8 cellular contexts compared by ENCODE assay signal in the genomic region with DNA sequence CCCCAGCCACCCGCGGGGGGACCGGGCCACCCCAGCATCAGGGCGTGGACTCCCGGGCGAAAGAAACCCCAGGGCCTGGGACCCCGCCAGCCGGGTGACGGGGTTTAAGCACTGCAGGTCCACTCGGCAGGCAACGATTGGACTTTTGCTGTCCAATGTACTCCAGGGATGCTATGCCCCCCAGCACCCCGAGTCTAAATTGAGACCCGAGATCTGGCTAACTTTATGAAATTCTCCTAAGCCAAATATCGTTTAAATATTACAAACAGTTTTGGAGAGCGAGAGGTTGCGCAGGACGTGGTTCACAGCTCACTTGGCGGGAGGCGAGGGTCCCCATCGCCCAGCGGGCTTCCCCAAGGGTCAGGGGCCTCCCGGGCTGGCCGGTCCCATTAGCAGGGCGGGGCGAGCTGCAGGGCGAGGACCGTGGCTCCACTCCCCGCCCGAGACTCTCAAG. TPM values are rescaled to one million over a fixed set of nuclear protein-coding genes. Genes with fewer than 3 reads are reported as not detected.
DNase-seq lines count a peak whose midpoint lies in the region; ATAC-seq and TF ChIP-seq lines count a peak whose summit lies in the region.

No MANE protein-coding gene starts in this region.

- H2AFZ ChIP-seq in IMR-90 (replicated peaks; ENCODE audit: low read length, poor library complexity), result peak overlapping the region; percentile 98

- H3K9me1 ChIP-seq in IMR-90 (ENCODE audit: insufficient read depth, low read length), result no peaks in the 10 kb centered on the region

- peak overlapping the region; percentile 88 to 92 (median 91) for H3K4me3 Mint-ChIP-seq in brain

- CTCF ChIA-PET in IMR-90 (lab: Yijun Ruan, JAX), result interaction anchor here (0.6 kb wide), 2 partner anchors 20 to 43 kb away, joined by 3 read pairs; no protein-coding TSS in a partner anchor
- CTCF ChIA-PET in HEK293T (lab: Yijun Ruan, JAX), result no interaction called here

- peak overlapping the region; percentile 62 for H3K9ac ChIP-seq in IMR-90 (ENCODE audit: low read depth, low read length)

- H4K91ac ChIP-seq in IMR-90 (ENCODE audit: insufficient read depth, low read depth, low read length), result peak overlapping the region; percentile 6; the same call in 1 of the 2 replicates

- peaks cover 4% of the 10 kb centered on the region for H3K27me3 Mint-ChIP-seq in brain

- H3K4ac ChIP-seq in IMR-90 (ENCODE audit: low read depth, low read length), result peak overlapping the region; percentile 72

- H3K4me3 ChIP-seq in IMR-90 (ENCODE audit: insufficient read depth, low read depth, low read length), result peak overlapping the region; percentile 89

- H3K27ac Mint-ChIP-seq in brain, result peak overlapping the region in 3 of 5 experiments; percentile 43 to 72 (median 62)

- no peak overlapping the region; the same call in 1 of the 2 replicates for H3K56ac ChIP-seq in IMR-90 (ENCODE audit: extremely low read depth, insufficient read depth, low read length)

- DNase-seq in IMR-90 (peak; percentile 44), left lobe of liver (ENCODE audit: low spot score) (no peak), putamen (ENCODE audit: low spot score) (no peak), HEK293T (ENCODE audit: extremely low spot score) (no peak)
- no peak for DNase-seq in stimulated activated naive CD4-positive, alpha-beta T cell treated with Interleukin-2 at 50 U/mL for 16 hours (lab: John Stamatoyannopoulos, UW)

- TF ChIP-seq RAD21 in IMR-90 (IDR thresholded peaks at IDR 0.05; ENCODE audit: low read length), result no peak

- peaks cover 6% of the 10 kb centered on the region; the same call in 1 of the 2 replicates for H3K4me1 ChIP-seq in IMR-90 (ENCODE audit: control insufficient read depth, insufficient read depth, low read length)

- in situ Hi-C loops in IMR-90 (cut with MboI; ENCODE audit: low sequenced_read_pairs), result no loop called here

- ATAC-seq in GM19463 (IDR thresholded peaks at IDR 0.05; ENCODE audit: unreplicated experiment) (peak; percentile 7), IMR-90 (ENCODE audit: low read depth) (peak; percentile 45), left lobe of liver (peak; percentile 43)

- peaks cover 31% of the 10 kb centered on the region for H4K20me1 ChIP-seq in IMR-90 (ENCODE audit: insufficient read depth, low read length)

- H3K23ac ChIP-seq in IMR-90 (ENCODE audit: low read depth, low read length), result peak overlapping the region; percentile 80

- H3K27me3 ChIP-seq in IMR-90 (ENCODE audit: control insufficient read depth, insufficient read depth, low read length), result no peaks in the 10 kb centered on the region

- H3K14ac ChIP-seq in IMR-90 (replicated peaks; ENCODE audit: low read depth, low read length), result peak overlapping the region; percentile 71; the same call in 1 of the 2 replicates

- H2BK20ac ChIP-seq in IMR-90 (ENCODE audit: low read depth, low read length), result no peak overlapping the region

- intact Hi-C loops in IMR-90 (cut with micrococcal nuclease), result no loop called here

- H3K4me1 Mint-ChIP-seq in brain, result peaks cover 24% of the 10 kb centered on the region

- H3K18ac ChIP-seq in IMR-90 (ENCODE audit: low read depth, low read length), result no peak overlapping the region

- H2AK9ac ChIP-seq in IMR-90 (replicated peaks; ENCODE audit: low read depth, low read length, poor library complexity), result peak overlapping the region; percentile 90

- WGBS in IMR-90 (ENCODE audit: extremely low coverage in 2 of 2, insufficient read length in 1 of 2), 2 experiments, result 0% methylated on average over 11 of the region's 29 CpGs; no CpG with 5 or more reads in 1 of the 2 experiments

- H4K8ac ChIP-seq in IMR-90 (ENCODE audit: low read depth in 2 of 2, low read length in 2 of 2), result peak overlapping the region; percentile 75 to 78; a peak in 3 of 4 replicates

- peak overlapping the region; percentile 27 for H2BK5ac ChIP-seq in IMR-90 (ENCODE audit: low read depth, low read length, poor library complexity, severe bottlenecking)

- H2AK5ac ChIP-seq in IMR-90 (ENCODE audit: low read depth, low read length), result no peak overlapping the region

- H4K5ac ChIP-seq in IMR-90 (ENCODE audit: low read depth, low read length), result peak overlapping the region; percentile 11; the same call in 1 of the 2 replicates

- POLR2A ChIA-PET in IMR-90 (lab: Charles Lee; ENCODE audit: unreplicated experiment) (no interaction called here), HEK293T (lab: Yijun Ruan, JAX) (interaction anchor here (1.5 kb wide), 1 partner anchor 9 kb away, joined by 4 read pairs; no protein-coding TSS in a partner anchor)

- H3K79me1 ChIP-seq in IMR-90 (ENCODE audit: low read depth in 1 of 2, low read length in 2 of 2), result peaks cover 4 to 37% of the 10 kb centered on the region in 2 experiments

- dilution Hi-C loops in IMR-90 (cut with HindIII; ENCODE audit: low sequenced_read_pairs, unreplicated experiment), result no loop called here

- no peak overlapping the region for H2BK15ac ChIP-seq in IMR-90 (ENCODE audit: low read depth, low read length)

- peaks cover 20% of the 10 kb centered on the region for H3K36me3 Mint-ChIP-seq in brain

- H3K9me3 Mint-ChIP-seq in brain, result no peaks in the 10 kb centered on the region

- no TSS peak for BruUV-seq in IMR-90 (replicated peaks; lab: Mats Ljungman, UMichigan)

- no peak for TF ChIP-seq POLR2A in IMR-90 (IDR thresholded peaks at IDR 0.05; ENCODE audit: low read depth, low read length)

- peak overlapping the region; percentile 80 for H3K4me2 ChIP-seq in IMR-90 (ENCODE audit: low read depth, low read length)

- no peaks in the 10 kb centered on the region for H3K9me3 ChIP-seq in IMR-90 (ENCODE audit: control insufficient read depth, insufficient read depth, low read length)

- H3K27ac ChIP-seq in IMR-90 (ENCODE audit: insufficient read depth, low read length) (peak overlapping the region; percentile 25), temporal lobe (ENCODE audit: low read depth, low read length) (peak overlapping the region; percentile 50)

- peaks cover 27% of the 10 kb centered on the region for H3K36me3 ChIP-seq in IMR-90 (ENCODE audit: control insufficient read depth, insufficient read depth, low read length)

- peak overlapping the region; percentile 19; the same call in 1 of the 2 replicates for H2BK120ac ChIP-seq in IMR-90 (ENCODE audit: low read depth, low read length)

- TF ChIP-seq CTCF in IMR-90 (conservative IDR thresholded peaks at IDR 0.05; ENCODE audit: low read depth, low read length), result no peak
- TF ChIP-seq CTCF in brain (conservative IDR thresholded peaks at IDR 0.05), result no peak

TF ChIP-seq in IMR-90, 13 proteins besides CTCF, POLR2A, EP300 and RAD21 (continues in another document):
- TF ChIP-seq CHD1 (IDR thresholded peaks at IDR 0.05; ENCODE audit: low read depth, low read length) (no peak), MAZ (IDR thresholded peaks at IDR 0.05; ENCODE audit: borderline replicate concordance, low read depth, low read length) (no peak), FOS (IDR thresholded peaks at IDR 0.05; ENCODE audit: low read depth, low read length) (no peak), CEBPB (IDR thresholded peaks at IDR 0.05; ENCODE audit: low read depth, low read length) (no peak)
- TF ChIP-seq, protein P1, sequence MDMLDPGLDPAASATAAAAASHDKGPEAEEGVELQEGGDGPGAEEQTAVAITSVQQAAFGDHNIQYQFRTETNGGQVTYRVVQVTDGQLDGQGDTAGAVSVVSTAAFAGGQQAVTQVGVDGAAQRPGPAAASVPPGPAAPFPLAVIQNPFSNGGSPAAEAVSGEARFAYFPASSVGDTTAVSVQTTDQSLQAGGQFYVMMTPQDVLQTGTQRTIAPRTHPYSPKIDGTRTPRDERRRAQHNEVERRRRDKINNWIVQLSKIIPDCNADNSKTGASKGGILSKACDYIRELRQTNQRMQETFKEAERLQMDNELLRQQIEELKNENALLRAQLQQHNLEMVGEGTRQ (IDR thresholded peaks at IDR 0.05; ENCODE audit: low read depth, low read length), result no peak

TF ChIP-seq in HEK293T, 16 proteins besides CTCF, POLR2A, EP300 and RAD21:
- TF ChIP-seq BHLHE40 (IDR thresholded peaks at IDR 0.05; ENCODE audit: borderline replicate concordance) (no peak), SUZ12 (IDR thresholded peaks at IDR 0.05) (no peak), FOXA1 (IDR thresholded peaks at IDR 0.05) (no peak), NFRKB (IDR thresholded peaks at IDR 0.05) (no peak), ARNT (IDR thresholded peaks at IDR 0.05) (no peak), ZNF384 (IDR thresholded peaks at IDR 0.05) (no peak), FOXK2 (IDR thresholded peaks at IDR 0.05) (no peak), SP1 (IDR thresholded peaks at IDR 0.05) (no peak), ELF4 (IDR thresholded peaks at IDR 0.05) (no peak), TARDBP (IDR thresholded peaks at IDR 0.05) (no peak; the same call in 1 of the 2 replicates), CTBP1 (IDR thresholded peaks at IDR 0.05; ENCODE audit: borderline replicate concordance) (no peak), HDGF (IDR thresholded peaks at IDR 0.05; ENCODE audit: borderline replicate concordance) (no peak)

RNA-seq across cellular contexts. Expression of a gene that starts 0.4 kb away (rescaled TPM):
- total RNA-seq in IMR-90 (2012; rRNA removed), result 53.1 and 54.4 TPM in 2 replicates
- 104 and 142 TPM in 2 replicates for polyA plus RNA-seq in IMR-90 (2012; rRNA removed)
- polyA plus RNA-seq in IMR-90 (2012; cell fraction: cytosol; rRNA removed), result 57.0 and 155 TPM in 2 replicates
- polyA plus RNA-seq in IMR-90 (2012; cell fraction: nucleus; rRNA removed; ENCODE audit: low replicate concordance), result 92.4 and 172 TPM in 2 replicates
- polyA plus RNA-seq in brain (ENCODE audit: insufficient read depth, low read depth, low replicate concordance), result 64.0 TPM
- 30.7 TPM for total RNA-seq in left lobe of liver
- 12.5 TPM for total RNA-seq in temporal lobe

RNA-seq across cellular contexts. Expression of a gene that starts 20.5 kb away (rescaled TPM):
- total RNA-seq in IMR-90 (2012; rRNA removed) (3.8 and 4.4 TPM in 2 replicates), left lobe of liver (7.4 TPM), temporal lobe (27.3 TPM)
- polyA plus RNA-seq in IMR-90 (2012; rRNA removed) (5.6 and 6.0 TPM in 2 replicates), brain (ENCODE audit: insufficient read depth, low read depth, low replicate concordance) (20.1 TPM)
- 3.3 and 5.6 TPM in 2 replicates for polyA plus RNA-seq in IMR-90 (2012; cell fraction: cytosol; rRNA removed)
- 9.3 and 10.5 TPM in 2 replicates for polyA plus RNA-seq in IMR-90 (2012; cell fraction: nucleus; rRNA removed; ENCODE audit: low replicate concordance)

RNA-seq across cellular contexts. Expression of a gene that starts 21.1 kb away (rescaled TPM):
- total RNA-seq in IMR-90 (2012; rRNA removed) (not detected in 2 replicates), left lobe of liver (not detected), temporal lobe (not detected)
- polyA plus RNA-seq in IMR-90 (2012; rRNA removed) (not detected in 2 replicates), brain (ENCODE audit: insufficient read depth, low read depth, low replicate concordance) (not detected)
- not detected in 2 replicates for polyA plus RNA-seq in IMR-90 (2012; cell fraction: cytosol; rRNA removed)
- polyA plus RNA-seq in IMR-90 (2012; cell fraction: nucleus; rRNA removed; ENCODE audit: low replicate concordance), result not detected in 2 replicates

RNA-seq across cellular contexts. Expression of a gene that starts 45.8 kb away (rescaled TPM):
- not detected in 2 replicates for total RNA-seq in IMR-90 (2012; rRNA removed)
- not detected in 2 replicates for polyA plus RNA-seq in IMR-90 (2012; rRNA removed)
- not detected in 2 replicates for polyA plus RNA-seq in IMR-90 (2012; cell fraction: cytosol; rRNA removed)
- polyA plus RNA-seq in IMR-90 (2012; cell fraction: nucleus; rRNA removed; ENCODE audit: low replicate concordance), result not detected in 2 replicates
- polyA plus RNA-seq in brain (ENCODE audit: insufficient read depth, low read depth, low replicate concordance), result not detected
- total RNA-seq in left lobe of liver, result not detected
- not detected for total RNA-seq in temporal lobe
